Comparison of ENCODE assay signal across 14 cellular contexts in genomic region chr11:32895471-32895870, GRCh38. TPM values are rescaled to one million over a fixed set of nuclear protein-coding genes. Genes with fewer than 3 reads are reported as not detected.
DNase-seq lines count a peak whose midpoint lies in the region; TF ChIP-seq lines count a peak whose summit lies in the region.
"Had no signal": no experiment of that assay in that cellular context is flagged by ENCODE, and none has a peak within 500 bp of the region (broad histone marks: within the 10 kb centered on the region; RNA-seq: fewer than 3 reads in every experiment).

No MANE protein-coding gene starts in this region.

- peaks cover 9% of the 10 kb centered on the region; the same call in 1 of the 2 replicates for H3F3A ChIP-seq in SU-DHL-6 (ENCODE audit: insufficient read depth)

- H3K4me3 ChIP-seq in SU-DHL-6 (ENCODE audit: insufficient read depth, low read length, poor library complexity, severe bottlenecking) (no peak overlapping the region), A673 (ENCODE audit: low read depth, low read length, poor library complexity, severe bottlenecking) (no peak overlapping the region), brain microvascular endothelial cell (ENCODE audit: low read depth, low read length) (no peak overlapping the region)
- H3K4me3 ChIP-seq: ovary, stomach had no signal

- TF ChIP-seq CTCF in Calu3 (IDR thresholded peaks at IDR 0.05; ENCODE audit: unreplicated experiment) (no peak), SU-DHL-6 (IDR thresholded peaks at IDR 0.05; ENCODE audit: insufficient read depth, low read length, poor library complexity, severe bottlenecking) (no peak), A673 (conservative IDR thresholded peaks at IDR 0.05; ENCODE audit: low read depth, low read length) (no peak), brain microvascular endothelial cell (IDR thresholded peaks at IDR 0.05; ENCODE audit: low read depth, low read length, missing control alignments) (no peak)

- H3K79me2 ChIP-seq in SU-DHL-6 (ENCODE audit: insufficient read depth, low read length): peaks cover 65% of the 10 kb centered on the region

- intact Hi-C loops in Calu3 (cut with micrococcal nuclease; ENCODE audit: unreplicated experiment) (loop anchor here (10.0 kb wide), 1 partner anchor 169 kb away; no protein-coding TSS in a partner anchor), A673 (cut with micrococcal nuclease; ENCODE audit: unreplicated experiment) (no loop called here)

- H3K27me3 ChIP-seq in SU-DHL-6 (ENCODE audit: low read length) (no peaks in the 10 kb centered on the region), A673 (replicated peaks; ENCODE audit: insufficient read depth, low read depth, low read length, poor library complexity) (no peaks in the 10 kb centered on the region), brain microvascular endothelial cell (replicated peaks) (no peaks in the 10 kb centered on the region)
- H3K27me3 ChIP-seq: ovary, stomach had no signal

- POLR2A ChIA-PET in HEK293T (lab: Yijun Ruan, JAX) (no interaction called here), A673 (lab: Charles Lee; ENCODE audit: low non-redundant PET) (no interaction called here)
- POLR2A ChIA-PET in activated CD4-positive, alpha-beta T cell treated with anti-CD3 and anti-CD28 coated beads, Interleukin-2, amount 10 ng/mL, durations not matched to agents 7 days and 5 days (lab: Charles Lee): no interaction called here

- no peaks in the 10 kb centered on the region for H3K27me3 Mint-ChIP-seq in Calu3 (ENCODE audit: unreplicated experiment)
- H3K27me3 Mint-ChIP-seq in activated CD4-positive, alpha-beta T cell treated with anti-CD3 and anti-CD28 coated beads, Interleukin-2, amount 10 ng/mL, durations not matched to agents 7 days and 5 days: peaks cover 6% of the 10 kb centered on the region

- BruUV-seq in Calu3 (replicated peaks; lab: Mats Ljungman, UMichigan) (no TSS peak), A673 (replicated peaks; lab: Mats Ljungman, UMichigan) (no TSS peak)

- peak overlapping the region; percentile 84 for H3K4me2 ChIP-seq in SU-DHL-6 (ENCODE audit: low read depth, low read length, poor library complexity, severe bottlenecking)

- H3K36me3 ChIP-seq in SU-DHL-6 (ENCODE audit: low read length): no peaks in the 10 kb centered on the region
- H3K36me3 ChIP-seq in A673 (ENCODE audit: insufficient read depth, low read length, poor library complexity, severe bottlenecking): no peaks in the 10 kb centered on the region
- no peaks in the 10 kb centered on the region for H3K36me3 ChIP-seq in brain microvascular endothelial cell (replicated peaks)
- H3K36me3 ChIP-seq: ovary, stomach had no signal

- H3K4me1 ChIP-seq in A673 (ENCODE audit: insufficient read depth, low read length, poor library complexity, severe bottlenecking): peaks cover 31% of the 10 kb centered on the region

- no peaks in the 10 kb centered on the region for H3K9me2 ChIP-seq in SU-DHL-6 (replicated peaks; ENCODE audit: insufficient read depth, low read length)

- DNase-seq in Calu3: no peak
- DNase-seq in HEK293T (ENCODE audit: extremely low spot score): no peak
- DNase-seq in kidney tubule cell (ENCODE audit: low spot score): peak; percentile 18
- DNase-seq in A673 (ENCODE audit: low spot score): no peak
- no peak for DNase-seq in effector CD4-positive, alpha-beta T cell
- no peak for DNase-seq in activated CD4-positive, alpha-beta T cell treated with anti-CD3 and anti-CD28 coated beads, Interleukin-2, amount 10 ng/mL, durations not matched to agents 7 days and 5 days
- no peak for DNase-seq in brain microvascular endothelial cell
- DNase-seq: islet precursor cell; NCI-H187; ovary; stimulated activated CD4-positive, alpha-beta T cell treated with anti-CD3 and anti-CD28 coated beads, Interleukin-1b, Interleukin-23, amount 100 ng/mL, for 48 hours; stomach had no signal

- H3K9ac ChIP-seq in SU-DHL-6 (ENCODE audit: low read length): no peak overlapping the region

- H3K4me1 Mint-ChIP-seq in Calu3 (ENCODE audit: low read depth, unreplicated experiment): peaks cover 26% of the 10 kb centered on the region
- peaks cover 53% of the 10 kb centered on the region for H3K4me1 Mint-ChIP-seq in activated CD4-positive, alpha-beta T cell treated with anti-CD3 and anti-CD28 coated beads, Interleukin-2, amount 10 ng/mL, durations not matched to agents 7 days and 5 days

- peak overlapping the region; percentile 28 for H3K4me3 Mint-ChIP-seq in Calu3 (ENCODE audit: low read depth, unreplicated experiment)
- no peak overlapping the region for H3K4me3 Mint-ChIP-seq in activated CD4-positive, alpha-beta T cell treated with anti-CD3 and anti-CD28 coated beads, Interleukin-2, amount 10 ng/mL, durations not matched to agents 7 days and 5 days

- H3K9me3 ChIP-seq in SU-DHL-6 (ENCODE audit: insufficient read depth, low read length) (no peaks in the 10 kb centered on the region), A673 (ENCODE audit: low read depth, low read length, poor library complexity, severe bottlenecking) (no peaks in the 10 kb centered on the region)
- H3K9me3 ChIP-seq: ovary, stomach had no signal

- H3K36me3 Mint-ChIP-seq in Calu3 (ENCODE audit: insufficient read depth, unreplicated experiment): peaks cover 28% of the 10 kb centered on the region
- peaks cover 6% of the 10 kb centered on the region for H3K36me3 Mint-ChIP-seq in activated CD4-positive, alpha-beta T cell treated with anti-CD3 and anti-CD28 coated beads, Interleukin-2, amount 10 ng/mL, durations not matched to agents 7 days and 5 days (ENCODE audit: low read depth)

- in situ Hi-C loops in brain microvascular endothelial cell (cut with HindIII; ENCODE audit: low pct_ligation_motif_present, low sequenced_read_pairs): no loop called here

- H3K27ac Mint-ChIP-seq in Calu3 (ENCODE audit: unreplicated experiment): no peak overlapping the region
- no peak overlapping the region for H3K27ac Mint-ChIP-seq in activated CD4-positive, alpha-beta T cell treated with anti-CD3 and anti-CD28 coated beads, Interleukin-2, amount 10 ng/mL, durations not matched to agents 7 days and 5 days

- H2AFZ ChIP-seq in SU-DHL-6 (ENCODE audit: low read depth, low read length, severe bottlenecking): no peak overlapping the region

- no peaks in the 10 kb centered on the region for H3K9me3 Mint-ChIP-seq in Calu3 (ENCODE audit: low read depth, unreplicated experiment)
- no peaks in the 10 kb centered on the region for H3K9me3 Mint-ChIP-seq in activated CD4-positive, alpha-beta T cell treated with anti-CD3 and anti-CD28 coated beads, Interleukin-2, amount 10 ng/mL, durations not matched to agents 7 days and 5 days

- CTCF ChIA-PET in Calu3 (lab: Charles Lee) (interaction anchor here (0.6 kb wide), 1 partner anchor 22 kb away, joined by 6 read pairs; no protein-coding TSS in a partner anchor), HEK293T (lab: Yijun Ruan, JAX) (interaction anchor here (0.6 kb wide), 1 partner anchor 24 kb away, joined by 4 read pairs; no protein-coding TSS in a partner anchor), A673 (lab: Charles Lee) (no interaction called here)
- CTCF ChIA-PET in activated CD4-positive, alpha-beta T cell treated with anti-CD3 and anti-CD28 coated beads, Interleukin-2, amount 10 ng/mL, durations not matched to agents 7 days and 5 days (lab: Charles Lee): interaction anchor here (1.6 kb wide), 1 partner anchor 170 kb away, joined by 5 read pairs; no protein-coding TSS in a partner anchor

- H3K27ac ChIP-seq in SU-DHL-6 (ENCODE audit: low read depth, low read length) (no peak overlapping the region), A673 (ENCODE audit: low read depth, low read length, poor library complexity, severe bottlenecking) (no peak overlapping the region), brain microvascular endothelial cell (no peak overlapping the region)
- H3K27ac ChIP-seq: VCaP had no signal

- peaks cover 3% of the 10 kb centered on the region; the same call in 1 of the 2 replicates for H4K20me1 ChIP-seq in SU-DHL-6 (ENCODE audit: low read depth, low read length)

TF ChIP-seq in HEK293T, 16 proteins besides CTCF, POLR2A, EP300 and RAD21:
- TF ChIP-seq L3MBTL2 (conservative IDR thresholded peaks at IDR 0.05): no peak
- peak; percentile 65; the same call in 1 of the 2 replicates for TF ChIP-seq PKNOX1 (IDR thresholded peaks at IDR 0.05)

RNA-seq across cellular contexts. Expression of gene QSER1, which starts 2.9 kb away (rescaled TPM):
- total RNA-seq in Calu3 (2022) (44.9 and 54.8 TPM in 2 replicates), A673 (2021) (98.6 and 111 TPM in 2 replicates)
- 10 to 100 TPM; 12.3 to 18.0 TPM for total RNA-seq in activated CD4-positive, alpha-beta T cell treated with anti-CD3 and anti-CD28 coated beads, Interleukin-2, amount 10 ng/mL, durations not matched to agents 7 days and 5 days
